Comparison of ENCODE assay signal across 2 cellular contexts in genomic region chr12:52260351-52261210, GRCh38.
TF ChIP-seq lines count a peak whose summit lies in the region.

No MANE protein-coding gene starts in this region.

TF ChIP-seq in A549, 52 proteins besides CTCF, POLR2A, EP300 and RAD21 (continued from another document):
- TF ChIP-seq, protein P1, sequence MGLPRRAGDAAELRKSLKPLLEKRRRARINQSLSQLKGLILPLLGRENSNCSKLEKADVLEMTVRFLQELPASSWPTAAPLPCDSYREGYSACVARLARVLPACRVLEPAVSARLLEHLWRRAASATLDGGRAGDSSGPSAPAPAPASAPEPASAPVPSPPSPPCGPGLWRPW (IDR thresholded peaks at IDR 0.05) = no peak
- TF ChIP-seq HMGXB4 (CRISPR knock-in tag; IDR thresholded peaks at IDR 0.05; ENCODE audit: borderline replicate concordance) (no peak), BCL3 (IDR thresholded peaks at IDR 0.05) (no peak), HOXB5 (CRISPR knock-in tag; IDR thresholded peaks at IDR 0.05) (no peak), MYC (IDR thresholded peaks at IDR 0.05; ENCODE audit: borderline replicate concordance, low read length) (no peak), PBX3 (IDR thresholded peaks at IDR 0.05) (no peak), FOXS1 (CRISPR knock-in tag; IDR thresholded peaks at IDR 0.05) (no peak), NPAS2 (CRISPR knock-in tag; IDR thresholded peaks at IDR 0.05; ENCODE audit: borderline replicate concordance) (no peak), ZC3H11A (IDR thresholded peaks at IDR 0.05) (no peak), TP53 (CRISPR knock-in tag; IDR thresholded peaks at IDR 0.05) (no peak), SMC3 (IDR thresholded peaks at IDR 0.05) (no peak)
TF ChIP-seq in A549: peak in this region for 0.

TF ChIP-seq in HCT116, 20 proteins besides CTCF, POLR2A, EP300 and RAD21 (continued from another document):
- no peak for TF ChIP-seq TCF7L2 (IDR thresholded peaks at IDR 0.05; ENCODE audit: borderline replicate concordance, extremely low read depth, insufficient read depth, insufficient read length)
- 0 out of 2 replicates have a peak, but pooled peaks have one; percentile 15 for TF ChIP-seq FOSL1 (IDR thresholded peaks at IDR 0.05; ENCODE audit: low read depth)
- no peak for TF ChIP-seq EZH2 (IDR thresholded peaks at IDR 0.05)
- TF ChIP-seq YY1 (IDR thresholded peaks at IDR 0.05; ENCODE audit: extremely low read depth, insufficient replicate concordance, low read depth, low read length) = no peak
- no peak for TF ChIP-seq POLR2AphosphoS5 (IDR thresholded peaks at IDR 0.05; ENCODE audit: low read depth, low read length)
- no peak for TF ChIP-seq ATF3 (IDR thresholded peaks at IDR 0.05)
- TF ChIP-seq SRF (IDR thresholded peaks at IDR 0.05; ENCODE audit: low read depth) = no peak
- TF ChIP-seq, protein P2, sequence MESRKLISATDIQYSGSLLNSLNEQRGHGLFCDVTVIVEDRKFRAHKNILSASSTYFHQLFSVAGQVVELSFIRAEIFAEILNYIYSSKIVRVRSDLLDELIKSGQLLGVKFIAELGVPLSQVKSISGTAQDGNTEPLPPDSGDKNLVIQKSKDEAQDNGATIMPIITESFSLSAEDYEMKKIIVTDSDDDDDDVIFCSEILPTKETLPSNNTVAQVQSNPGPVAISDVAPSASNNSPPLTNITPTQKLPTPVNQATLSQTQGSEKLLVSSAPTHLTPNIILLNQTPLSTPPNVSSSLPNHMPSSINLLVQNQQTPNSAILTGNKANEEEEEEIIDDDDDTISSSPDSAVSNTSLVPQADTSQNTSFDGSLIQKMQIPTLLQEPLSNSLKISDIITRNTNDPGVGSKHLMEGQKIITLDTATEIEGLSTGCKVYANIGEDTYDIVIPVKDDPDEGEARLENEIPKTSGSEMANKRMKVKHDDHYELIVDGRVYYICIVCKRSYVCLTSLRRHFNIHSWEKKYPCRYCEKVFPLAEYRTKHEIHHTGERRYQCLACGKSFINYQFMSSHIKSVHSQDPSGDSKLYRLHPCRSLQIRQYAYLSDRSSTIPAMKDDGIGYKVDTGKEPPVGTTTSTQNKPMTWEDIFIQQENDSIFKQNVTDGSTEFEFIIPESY (IDR thresholded peaks at IDR 0.05; ENCODE audit: extremely low read depth, insufficient replicate concordance, low read length) = no peak
- 0 out of 2 replicates have a peak, but pooled peaks have one; percentile 16 for TF ChIP-seq SP1 (IDR thresholded peaks at IDR 0.05; ENCODE audit: low read depth)
- TF ChIP-seq, protein P3, sequence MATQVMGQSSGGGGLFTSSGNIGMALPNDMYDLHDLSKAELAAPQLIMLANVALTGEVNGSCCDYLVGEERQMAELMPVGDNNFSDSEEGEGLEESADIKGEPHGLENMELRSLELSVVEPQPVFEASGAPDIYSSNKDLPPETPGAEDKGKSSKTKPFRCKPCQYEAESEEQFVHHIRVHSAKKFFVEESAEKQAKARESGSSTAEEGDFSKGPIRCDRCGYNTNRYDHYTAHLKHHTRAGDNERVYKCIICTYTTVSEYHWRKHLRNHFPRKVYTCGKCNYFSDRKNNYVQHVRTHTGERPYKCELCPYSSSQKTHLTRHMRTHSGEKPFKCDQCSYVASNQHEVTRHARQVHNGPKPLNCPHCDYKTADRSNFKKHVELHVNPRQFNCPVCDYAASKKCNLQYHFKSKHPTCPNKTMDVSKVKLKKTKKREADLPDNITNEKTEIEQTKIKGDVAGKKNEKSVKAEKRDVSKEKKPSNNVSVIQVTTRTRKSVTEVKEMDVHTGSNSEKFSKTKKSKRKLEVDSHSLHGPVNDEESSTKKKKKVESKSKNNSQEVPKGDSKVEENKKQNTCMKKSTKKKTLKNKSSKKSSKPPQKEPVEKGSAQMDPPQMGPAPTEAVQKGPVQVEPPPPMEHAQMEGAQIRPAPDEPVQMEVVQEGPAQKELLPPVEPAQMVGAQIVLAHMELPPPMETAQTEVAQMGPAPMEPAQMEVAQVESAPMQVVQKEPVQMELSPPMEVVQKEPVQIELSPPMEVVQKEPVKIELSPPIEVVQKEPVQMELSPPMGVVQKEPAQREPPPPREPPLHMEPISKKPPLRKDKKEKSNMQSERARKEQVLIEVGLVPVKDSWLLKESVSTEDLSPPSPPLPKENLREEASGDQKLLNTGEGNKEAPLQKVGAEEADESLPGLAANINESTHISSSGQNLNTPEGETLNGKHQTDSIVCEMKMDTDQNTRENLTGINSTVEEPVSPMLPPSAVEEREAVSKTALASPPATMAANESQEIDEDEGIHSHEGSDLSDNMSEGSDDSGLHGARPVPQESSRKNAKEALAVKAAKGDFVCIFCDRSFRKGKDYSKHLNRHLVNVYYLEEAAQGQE (IDR thresholded peaks at IDR 0.05; ENCODE audit: low read depth) = no peak
- no peak for TF ChIP-seq SIN3A (IDR thresholded peaks at IDR 0.05; ENCODE audit: low read depth)
- TF ChIP-seq MAX (IDR thresholded peaks at IDR 0.05) = no peak
- no peak for TF ChIP-seq ELF1 (IDR thresholded peaks at IDR 0.05; ENCODE audit: borderline replicate concordance, low read depth)
- TF ChIP-seq JUND (IDR thresholded peaks at IDR 0.05) = no peak
